Comparison of ENCODE assay signal across 16 cellular contexts in the genomic region with DNA sequence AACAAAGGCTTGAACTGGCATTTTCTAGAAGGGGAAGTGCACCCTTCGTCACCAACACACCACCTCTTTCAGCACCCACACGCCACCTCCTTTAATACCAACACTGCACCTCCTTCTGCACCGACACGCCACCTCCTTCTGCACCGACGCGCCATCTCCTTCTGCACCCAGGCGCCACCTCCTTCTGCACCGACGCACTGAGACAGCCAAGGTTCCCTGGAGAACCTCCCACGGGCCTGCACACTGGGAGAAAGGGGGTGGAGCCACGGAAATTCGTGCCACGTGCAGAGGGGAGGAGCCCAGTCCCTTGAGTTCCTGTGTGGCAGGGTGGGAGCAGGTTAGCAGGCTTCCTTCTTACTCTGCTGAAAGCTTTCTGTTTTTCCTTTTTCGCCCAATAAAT.
DNase-seq lines count a peak whose midpoint lies in the region; ATAC-seq and TF ChIP-seq lines count a peak whose summit lies in the region.
"Had no signal": no experiment of that assay in that cellular context is flagged by ENCODE, and none has a peak within 500 bp of the region (broad histone marks: within the 10 kb centered on the region; RNA-seq: fewer than 3 reads in every experiment).

No MANE protein-coding gene starts in this region.

- POLR2A ChIA-PET in activated CD4-positive, alpha-beta T cell treated with anti-CD3 and anti-CD28 coated beads, Interleukin-2, amount 10 ng/mL, durations not matched to agents 7 days and 5 days (lab: Charles Lee) = no interaction called here

- no peak for ATAC-seq in T-helper 17 cell

- no peaks in the 10 kb centered on the region for H3K4me1 ChIP-seq in suprapubic skin

- H3K27me3 ChIP-seq in suprapubic skin = peaks cover 3% of the 10 kb centered on the region

- no peak for TF ChIP-seq CTCF in suprapubic skin (IDR thresholded peaks at IDR 0.05)

- no peaks in the 10 kb centered on the region for H3K9me3 ChIP-seq in T-helper 17 cell (ENCODE audit: control insufficient read depth, low read length, poor library complexity, severe bottlenecking)
- no peaks in the 10 kb centered on the region for H3K9me3 ChIP-seq in suprapubic skin

- no peaks in the 10 kb centered on the region for H3K36me3 ChIP-seq in suprapubic skin

- H3K27ac ChIP-seq in caudate nucleus (ENCODE audit: low read depth, low read length) = no peak overlapping the region
- H3K27ac ChIP-seq in suprapubic skin = no peak overlapping the region

- CTCF ChIA-PET in activated CD4-positive, alpha-beta T cell treated with anti-CD3 and anti-CD28 coated beads, Interleukin-2, amount 10 ng/mL, durations not matched to agents 7 days and 5 days (lab: Charles Lee) = no interaction called here

- H3K27ac Mint-ChIP-seq in T-helper 17 cell = no peak overlapping the region
- no peak overlapping the region for H3K27ac Mint-ChIP-seq in activated CD4-positive, alpha-beta T cell treated with anti-CD3 and anti-CD28 coated beads, Interleukin-2, amount 10 ng/mL, durations not matched to agents 7 days and 5 days
- H3K27ac Mint-ChIP-seq: CD8-positive, alpha-beta memory T cell had no signal

- no peak overlapping the region for H3K4me3 ChIP-seq in suprapubic skin

- no peaks in the 10 kb centered on the region for H3K36me3 Mint-ChIP-seq in T-helper 17 cell (ENCODE audit: low read depth)
- H3K36me3 Mint-ChIP-seq in activated CD4-positive, alpha-beta T cell treated with anti-CD3 and anti-CD28 coated beads, Interleukin-2, amount 10 ng/mL, durations not matched to agents 7 days and 5 days (ENCODE audit: low read depth) = no peaks in the 10 kb centered on the region
- H3K36me3 Mint-ChIP-seq: CD8-positive, alpha-beta memory T cell had no signal

- 75% methylated on average over 15 of the region's 15 CpGs for WGBS in suprapubic skin

- TF ChIP-seq POLR2A in suprapubic skin (IDR thresholded peaks at IDR 0.05) = no peak

- no peak for TF ChIP-seq EP300 in suprapubic skin (IDR thresholded peaks at IDR 0.05)

- no peaks in the 10 kb centered on the region for H3K4me1 Mint-ChIP-seq in T-helper 17 cell
- no peaks in the 10 kb centered on the region for H3K4me1 Mint-ChIP-seq in activated CD4-positive, alpha-beta T cell treated with anti-CD3 and anti-CD28 coated beads, Interleukin-2, amount 10 ng/mL, durations not matched to agents 7 days and 5 days
- H3K4me1 Mint-ChIP-seq: CD8-positive, alpha-beta memory T cell had no signal

- peak; percentile 45 for DNase-seq in Daoy (ENCODE audit: low read depth)
- peak; percentile 15 for DNase-seq in HT1080 (ENCODE audit: low read depth)
- DNase-seq in caudate nucleus (lab: John Stamatoyannopoulos, UW) = peak in 32 of 61 donors; percentile 4 to 72 (median 32)
- DNase-seq in occipital lobe (lab: John Stamatoyannopoulos, UW) = peak; percentile 44
- no peak for DNase-seq in T-helper 17 cell
- no peak for DNase-seq in suprapubic skin (ENCODE audit: low spot score in 2 of 2)
- DNase-seq in activated CD4-positive, alpha-beta T cell treated with anti-CD3 and anti-CD28 coated beads, Interleukin-2, amount 10 ng/mL, durations not matched to agents 7 days and 5 days = no peak
- DNase-seq: ACHN; C1 segment of cervical spinal cord; CD8-positive, alpha-beta memory T cell; DMS53; NCI-H2029; NCI-H345; NK-92 treated with Interleukin-12 subunit alpha and Interleukin-12 subunit beta, amount 100 ng/mL, for 24 hours; SIG-M5; T-helper 1 cell had no signal

- no peaks in the 10 kb centered on the region for H3K9me3 Mint-ChIP-seq in activated CD4-positive, alpha-beta T cell treated with anti-CD3 and anti-CD28 coated beads, Interleukin-2, amount 10 ng/mL, durations not matched to agents 7 days and 5 days

- H3K4me3 Mint-ChIP-seq in T-helper 17 cell = no peak overlapping the region
- no peak overlapping the region for H3K4me3 Mint-ChIP-seq in activated CD4-positive, alpha-beta T cell treated with anti-CD3 and anti-CD28 coated beads, Interleukin-2, amount 10 ng/mL, durations not matched to agents 7 days and 5 days
- H3K4me3 Mint-ChIP-seq: CD8-positive, alpha-beta memory T cell had no signal

- H3K27me3 Mint-ChIP-seq in T-helper 17 cell = peaks cover 11% of the 10 kb centered on the region
- H3K27me3 Mint-ChIP-seq in activated CD4-positive, alpha-beta T cell treated with anti-CD3 and anti-CD28 coated beads, Interleukin-2, amount 10 ng/mL, durations not matched to agents 7 days and 5 days = no peaks in the 10 kb centered on the region

Comparison
In these comparisons a context has a peak if more than half of its experiments do, and no peak if none do; other contexts are left out.
1. DNase-seq: peak in Daoy (single experiment), HT1080 (single experiment), caudate nucleus (32 of 61) and occipital lobe (single experiment); none in T-helper 17 cell (0 of 3), suprapubic skin (0 of 2) and activated CD4-positive, alpha-beta T cell treated with anti-CD3 and anti-CD28 coated beads, Interleukin-2, amount 10 ng/mL, durations not matched to agents 7 days and 5 days (single experiment).